Comparison of ENCODE assay signal across 21 cellular contexts in the genomic region with DNA sequence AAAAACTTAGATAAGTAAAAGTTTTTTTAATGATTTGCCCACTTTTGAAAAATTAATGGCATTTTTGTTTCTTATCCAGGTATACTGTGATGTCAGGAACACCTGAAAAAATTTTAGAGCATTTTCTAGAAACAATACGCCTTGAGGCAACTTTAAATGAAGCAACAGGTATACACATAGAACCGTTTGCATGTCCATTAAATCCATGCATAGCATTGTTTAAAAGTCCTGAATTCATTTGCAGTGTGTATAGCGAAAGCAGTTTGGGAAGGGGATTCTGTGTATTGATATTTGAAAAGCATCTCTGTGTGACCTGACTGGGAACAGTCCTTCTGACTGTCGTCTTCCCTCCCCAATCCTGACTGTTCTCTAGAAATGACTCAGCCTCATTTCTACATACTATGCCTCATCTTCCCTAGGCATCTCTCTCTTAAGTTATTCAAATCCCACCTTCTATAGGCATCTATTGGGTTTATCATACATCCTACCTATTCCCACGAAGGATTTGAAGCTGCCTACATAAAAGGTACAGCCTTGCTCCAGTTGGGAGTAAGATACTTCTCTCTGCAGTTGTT.
DNase-seq lines count a peak whose midpoint lies in the region; FAIRE-seq and TF ChIP-seq lines count a peak whose summit lies in the region.
"Had no signal": no experiment of that assay in that cellular context is flagged by ENCODE, and none has a peak within 500 bp of the region (broad histone marks: within the 10 kb centered on the region; RNA-seq: fewer than 3 reads in every experiment).

No MANE protein-coding gene starts in this region.

- no peaks in the 10 kb centered on the region for H3K27me3 ChIP-seq in astrocyte (ENCODE audit: insufficient read depth, low read length)
- no peaks in the 10 kb centered on the region for H3K27me3 ChIP-seq in mesenchymal stem cell (ENCODE audit: control insufficient read depth in 1 of 2, insufficient read depth in 1 of 2, low read length in 2 of 2)
- H3K27me3 ChIP-seq in tibial artery, result no peaks in the 10 kb centered on the region
- H3K27me3 ChIP-seq: gastrocnemius medialis had no signal

- peak; percentile 41 for FAIRE-seq in astrocyte (lab: Jason Lieb, UNC)

- H2BK5ac ChIP-seq in mesenchymal stem cell (ENCODE audit: low read depth, low read length, poor library complexity, severe bottlenecking), result no peak overlapping the region

- H3K36me3 ChIP-seq in astrocyte (ENCODE audit: insufficient read depth, low read length), result no peaks in the 10 kb centered on the region
- no peaks in the 10 kb centered on the region for H3K36me3 ChIP-seq in mesenchymal stem cell (ENCODE audit: control insufficient read depth in 1 of 2, insufficient read depth in 2 of 2, low read depth in 1 of 2, low read length in 2 of 2)
- no peaks in the 10 kb centered on the region for H3K36me3 ChIP-seq in tibial artery
- H3K36me3 ChIP-seq: gastrocnemius medialis had no signal

- intact Hi-C loops in activated CD4-positive, alpha-beta memory T cell treated with anti-CD3 and anti-CD28 coated beads for 36 hours (cut with micrococcal nuclease), result no loop called here
- intact Hi-C loops in tibial artery (cut with DNase I; ENCODE audit: low total_unique reads), result no loop called here

- H3K79me2 ChIP-seq in astrocyte (ENCODE audit: insufficient read depth, low read length), result no peaks in the 10 kb centered on the region

- H3K4me3 ChIP-seq in astrocyte (ENCODE audit: insufficient read depth, low read depth, low read length) (no peak overlapping the region), mesenchymal stem cell (ENCODE audit: insufficient read depth in 1 of 2, low read depth in 1 of 2, low read length in 2 of 2) (no peak overlapping the region), tibial artery (no peak overlapping the region)
- H3K4me3 ChIP-seq: gastrocnemius medialis had no signal

- H3K4me3 Mint-ChIP-seq in astrocyte (ENCODE audit: unreplicated experiment), result no peak overlapping the region
- no peak overlapping the region for H3K4me3 Mint-ChIP-seq in activated CD4-positive, alpha-beta memory T cell treated with anti-CD3 and anti-CD28 coated beads for 36 hours
- H3K4me3 Mint-ChIP-seq: activated CD8-positive, alpha-beta T cell treated with anti-CD3 and anti-CD28 coated beads, Interleukin-2, amount 10 ng/mL, durations not matched to agents 7 days and 5 days; activated naive CD4-positive, alpha-beta T cell treated with anti-CD3 and anti-CD28 coated beads, Interleukin-2, amount 10 ng/mL, durations not matched to agents 7 days and 5 days; CD8-positive, alpha-beta T cell; WTC11 had no signal

- no peaks in the 10 kb centered on the region for H3K9me3 Mint-ChIP-seq in astrocyte (ENCODE audit: unreplicated experiment)
- H3K9me3 Mint-ChIP-seq in activated CD4-positive, alpha-beta memory T cell treated with anti-CD3 and anti-CD28 coated beads for 36 hours, result no peaks in the 10 kb centered on the region
- H3K9me3 Mint-ChIP-seq: activated naive CD4-positive, alpha-beta T cell treated with anti-CD3 and anti-CD28 coated beads, Interleukin-2, amount 10 ng/mL, durations not matched to agents 7 days and 5 days; CD8-positive, alpha-beta T cell; WTC11 had no signal

- H3K9ac ChIP-seq in astrocyte (ENCODE audit: low read length) (no peak overlapping the region), mesenchymal stem cell (ENCODE audit: low read length) (peak overlapping the region; percentile 74)

- H3K9me3 ChIP-seq in astrocyte (ENCODE audit: insufficient read depth, low read depth, low read length) (no peaks in the 10 kb centered on the region), mesenchymal stem cell (ENCODE audit: control insufficient read depth, low read length) (no peaks in the 10 kb centered on the region), tibial artery (no peaks in the 10 kb centered on the region)
- H3K9me3 ChIP-seq: gastrocnemius medialis had no signal

- no peak overlapping the region for H4K8ac ChIP-seq in mesenchymal stem cell (ENCODE audit: low read length)

- peaks cover 31% of the 10 kb centered on the region for H3K4me1 Mint-ChIP-seq in astrocyte (ENCODE audit: low read depth, unreplicated experiment)
- no peaks in the 10 kb centered on the region for H3K4me1 Mint-ChIP-seq in activated CD4-positive, alpha-beta memory T cell treated with anti-CD3 and anti-CD28 coated beads for 36 hours (ENCODE audit: low read depth)
- H3K4me1 Mint-ChIP-seq: activated naive CD4-positive, alpha-beta T cell treated with anti-CD3 and anti-CD28 coated beads, Interleukin-2, amount 10 ng/mL, durations not matched to agents 7 days and 5 days had no signal

- H3K4ac ChIP-seq in mesenchymal stem cell (ENCODE audit: low read depth in 1 of 2, low read length in 2 of 2), result peak overlapping the region in 1 of 2 experiments; percentile 37

- H4K20me1 ChIP-seq in astrocyte (ENCODE audit: insufficient read depth, low read length), result no peaks in the 10 kb centered on the region

- TF ChIP-seq CTCF in astrocyte (IDR thresholded peaks at IDR 0.05; ENCODE audit: insufficient read depth, low read depth, low read length), result no peak
- no peak for TF ChIP-seq CTCF in tibial artery (IDR thresholded peaks at IDR 0.05)

- H2BK120ac ChIP-seq in mesenchymal stem cell (ENCODE audit: low read depth, low read length), result no peak overlapping the region

- no peak overlapping the region for H3K23ac ChIP-seq in mesenchymal stem cell (ENCODE audit: low read length in 2 of 2)

- DNase-seq in AG20443 (ENCODE audit: low spot score) (peak; percentile 18), HT1080 (ENCODE audit: low read depth) (peak; percentile 45), astrocyte (ENCODE audit: low read depth) (no peak), mesenchymal stem cell (peak; percentile 50), SKM-1 treated with dmso at 0.1 percent for 144 hours (lab: John Stamatoyannopoulos, UW; ENCODE audit: unreplicated experiment) (no peak), tibial artery (no peak), HEK293T (ENCODE audit: extremely low spot score) (no peak)
- no peak for DNase-seq in activated CD4-positive, alpha-beta memory T cell treated with anti-CD3 and anti-CD28 coated beads for 36 hours
- DNase-seq: activated CD8-positive, alpha-beta T cell treated with anti-CD3 and anti-CD28 coated beads, Interleukin-2, amount 10 ng/mL, durations not matched to agents 7 days and 5 days; activated naive CD4-positive, alpha-beta T cell treated with anti-CD3 and anti-CD28 coated beads, Interleukin-2, amount 10 ng/mL, durations not matched to agents 7 days and 5 days; activated T-cell treated with anti-CD3 and anti-CD28 coated beads, Interleukin-2, amount 50 U/mL, for 48 hours; CD8-positive, alpha-beta T cell; DND-41; gastrocnemius medialis; left cardiac atrium; NCI-H2029; NCI-H510A treated with DMSO at 0.1 percent for 48 hours; retina; SIG-M5; T-helper 2 cell had no signal

- H3K18ac ChIP-seq in mesenchymal stem cell (ENCODE audit: low read depth in 1 of 2, low read length in 2 of 2), result peak overlapping the region; percentile 24 to 29

- H2AFZ ChIP-seq in astrocyte (ENCODE audit: low read depth, low read length), result no peak overlapping the region
- H2AFZ ChIP-seq in mesenchymal stem cell (ENCODE audit: low read depth, low read length), result no peak overlapping the region

- no peak overlapping the region for H3K27ac ChIP-seq in astrocyte (ENCODE audit: low read depth, low read length)
- no peak overlapping the region for H3K27ac ChIP-seq in mesenchymal stem cell (ENCODE audit: low read length, poor library complexity, severe bottlenecking)
- H3K27ac ChIP-seq in tibial artery, result peak overlapping the region in 1 of 2 donors; percentile 10

- H3K4me2 ChIP-seq in astrocyte (ENCODE audit: low read length) (peak overlapping the region; percentile 4), mesenchymal stem cell (ENCODE audit: low read length, poor library complexity, severe bottlenecking) (no peak overlapping the region)

- WGBS in mesenchymal stem cell, result 94% methylated on average over 4 of the region's 5 CpGs

- no peaks in the 10 kb centered on the region for H3K27me3 Mint-ChIP-seq in astrocyte (ENCODE audit: low read depth, unreplicated experiment)
- peaks cover 9% of the 10 kb centered on the region for H3K27me3 Mint-ChIP-seq in activated CD4-positive, alpha-beta memory T cell treated with anti-CD3 and anti-CD28 coated beads for 36 hours

- peaks cover 14% of the 10 kb centered on the region for H3K4me1 ChIP-seq in astrocyte (ENCODE audit: insufficient read depth, low read length)
- H3K4me1 ChIP-seq in mesenchymal stem cell (ENCODE audit: control insufficient read depth, insufficient read depth, low read depth, low read length), result no peaks in the 10 kb centered on the region
- H3K4me1 ChIP-seq in tibial artery, result peaks cover 0 to 21% (median 10%) of the 10 kb centered on the region in 4 donors

- H4K91ac ChIP-seq in mesenchymal stem cell (ENCODE audit: low read length), result no peak overlapping the region

- no peak overlapping the region for H2BK15ac ChIP-seq in mesenchymal stem cell (ENCODE audit: low read depth, poor library complexity, severe bottlenecking)

- H3K14ac ChIP-seq in mesenchymal stem cell (ENCODE audit: low read length in 2 of 2), result no peak overlapping the region

- H3K36me3 Mint-ChIP-seq in astrocyte (ENCODE audit: low read depth, unreplicated experiment), result no peaks in the 10 kb centered on the region
- H3K36me3 Mint-ChIP-seq in activated CD4-positive, alpha-beta memory T cell treated with anti-CD3 and anti-CD28 coated beads for 36 hours, result no peaks in the 10 kb centered on the region
- H3K36me3 Mint-ChIP-seq: activated naive CD4-positive, alpha-beta T cell treated with anti-CD3 and anti-CD28 coated beads, Interleukin-2, amount 10 ng/mL, durations not matched to agents 7 days and 5 days; CD8-positive, alpha-beta T cell; WTC11 had no signal

- H2AK5ac ChIP-seq in mesenchymal stem cell (ENCODE audit: low read length, severe bottlenecking), result peak overlapping the region; percentile 22

- CTCF ChIA-PET in activated CD4-positive, alpha-beta memory T cell treated with anti-CD3 and anti-CD28 coated beads for 36 hours (lab: Charles Lee), result no interaction called here
- CTCF ChIA-PET in HEK293T (lab: Yijun Ruan, JAX), result no interaction called here

- H3K79me1 ChIP-seq in mesenchymal stem cell (replicated peaks; ENCODE audit: low read length, poor library complexity, severe bottlenecking), result no peaks in the 10 kb centered on the region

- H2BK12ac ChIP-seq in mesenchymal stem cell (ENCODE audit: low read length in 2 of 2), result peak overlapping the region in 1 of 2 experiments; percentile 52

- POLR2A ChIA-PET in activated CD4-positive, alpha-beta memory T cell treated with anti-CD3 and anti-CD28 coated beads for 36 hours (lab: Charles Lee), result no interaction called here
- POLR2A ChIA-PET in HEK293T (lab: Yijun Ruan, JAX), result no interaction called here

- H3K27ac Mint-ChIP-seq in astrocyte (ENCODE audit: unreplicated experiment), result no peak overlapping the region
- H3K27ac Mint-ChIP-seq in activated CD4-positive, alpha-beta memory T cell treated with anti-CD3 and anti-CD28 coated beads for 36 hours, result no peak overlapping the region
- H3K27ac Mint-ChIP-seq: activated CD8-positive, alpha-beta T cell treated with anti-CD3 and anti-CD28 coated beads, Interleukin-2, amount 10 ng/mL, durations not matched to agents 7 days and 5 days; activated naive CD4-positive, alpha-beta T cell treated with anti-CD3 and anti-CD28 coated beads, Interleukin-2, amount 10 ng/mL, durations not matched to agents 7 days and 5 days; CD8-positive, alpha-beta T cell; WTC11 had no signal

TF ChIP-seq in HEK293T, 16 proteins besides CTCF, POLR2A, EP300 and RAD21 (continues in another document):
- TF ChIP-seq BHLHE40 (IDR thresholded peaks at IDR 0.05; ENCODE audit: borderline replicate concordance) (no peak), SP1 (IDR thresholded peaks at IDR 0.05) (no peak)

Comparison
In these comparisons a context has a peak if more than half of its experiments do, and no peak if none do; other contexts are left out.
1. DNase-seq: peak in AG20443 (single experiment), HT1080 (single experiment) and mesenchymal stem cell (single experiment); none in astrocyte (single experiment), activated CD4-positive, alpha-beta memory T cell treated with anti-CD3 and anti-CD28 coated beads for 36 hours (single experiment), SKM-1 treated with dmso at 0.1 percent for 144 hours (single experiment), tibial artery (0 of 2) and HEK293T (single experiment).